ENCODE assay signal across 21 cellular contexts in genomic region chr5:94748212-94748611, GRCh38.
DNase-seq lines count a peak whose midpoint lies in the region; ATAC-seq and TF ChIP-seq lines count a peak whose summit lies in the region.
"Had no signal": no experiment of that assay in that cellular context is flagged by ENCODE, and none has a peak within 500 bp of the region (broad histone marks: within the 10 kb centered on the region; RNA-seq: fewer than 3 reads in every experiment).

No MANE protein-coding gene starts in this region.

- peaks cover 0 to 3% of the 10 kb centered on the region in 2 donors for H3K27me3 Mint-ChIP-seq in CD4-positive, alpha-beta memory T cell

- H3K9me3 ChIP-seq in Loucy (ENCODE audit: insufficient read depth, low read depth, low read length) (no peaks in the 10 kb centered on the region), OCI-LY1 (ENCODE audit: low read length) (no peaks in the 10 kb centered on the region), neutrophil (no peaks in the 10 kb centered on the region), right atrium auricular region (no peaks in the 10 kb centered on the region)
- no peaks in the 10 kb centered on the region for H3K9me3 ChIP-seq in CD4-positive, alpha-beta memory T cell (ENCODE audit: control insufficient read depth in 1 of 2, low read length in 2 of 2)
- H3K9me3 ChIP-seq: BE2C had no signal

- H3K9ac ChIP-seq in Loucy (ENCODE audit: low read depth, low read length, poor library complexity, severe bottlenecking) = no peak overlapping the region
- no peak overlapping the region for H3K9ac ChIP-seq in OCI-LY1 (ENCODE audit: low read length)
- H3K9ac ChIP-seq: KMS-11 had no signal

- no peak for ATAC-seq in GM19035 (IDR thresholded peaks at IDR 0.05; ENCODE audit: unreplicated experiment)
- ATAC-seq: HCT116 had no signal

- H3K4me2 ChIP-seq in Loucy (ENCODE audit: low read depth, low read length, poor library complexity, severe bottlenecking) (peak overlapping the region; percentile 42), OCI-LY1 (ENCODE audit: low read length) (peak overlapping the region; percentile 7; the same call in 1 of the 2 replicates)
- H3K4me2 ChIP-seq: KMS-11 had no signal

- H4K20me1 ChIP-seq in Loucy (ENCODE audit: insufficient read depth, low read length, poor library complexity, severe bottlenecking) (no peaks in the 10 kb centered on the region), OCI-LY1 (ENCODE audit: insufficient read depth, low read length) (no peaks in the 10 kb centered on the region)

- H3K4me1 Mint-ChIP-seq in CD4-positive, alpha-beta memory T cell = no peaks in the 10 kb centered on the region

- no peaks in the 10 kb centered on the region for H3K9me2 ChIP-seq in Loucy (replicated peaks; ENCODE audit: low read depth, low read length)
- no peaks in the 10 kb centered on the region for H3K9me2 ChIP-seq in OCI-LY1 (ENCODE audit: low read depth, low read length)

- no peaks in the 10 kb centered on the region for H3K36me3 Mint-ChIP-seq in CD4-positive, alpha-beta memory T cell

- TF ChIP-seq EP300 in Ishikawa (IDR thresholded peaks at IDR 0.05; ENCODE audit: borderline replicate concordance) = no peak

- DNase-seq in stimulated activated CD4-positive, alpha-beta T cell treated with anti-CD3 and anti-CD28 coated beads, Interleukin-15, amount 100 ng/mL, for 24 hours = no peak
- DNase-seq in CD4-positive, alpha-beta memory T cell = no peak
- no peak for DNase-seq in right atrium auricular region (ENCODE audit: low spot score)
- DNase-seq: ACHN; BE2C; C1 segment of cervical spinal cord; CD4-positive, alpha-beta T cell; DMS153; DND-41; EL; GOT3; H7; HFFc6; IMR-90 had no signal

- H2AFZ ChIP-seq in Loucy (ENCODE audit: low read length) = no peak overlapping the region
- H2AFZ ChIP-seq in OCI-LY1 (ENCODE audit: low read length) = no peak overlapping the region

- H3K36me3 ChIP-seq in Loucy (ENCODE audit: insufficient read depth, low read length) (no peaks in the 10 kb centered on the region), OCI-LY1 (ENCODE audit: insufficient read depth, low read length) (no peaks in the 10 kb centered on the region), neutrophil (no peaks in the 10 kb centered on the region), right atrium auricular region (no peaks in the 10 kb centered on the region)
- no peaks in the 10 kb centered on the region for H3K36me3 ChIP-seq in CD4-positive, alpha-beta memory T cell (ENCODE audit: insufficient read depth, low read length)
- H3K36me3 ChIP-seq: BE2C had no signal

- H3K4me3 ChIP-seq in Loucy (ENCODE audit: low read length, poor library complexity, severe bottlenecking) (no peak overlapping the region), OCI-LY1 (ENCODE audit: low read depth, low read length, poor library complexity, severe bottlenecking) (no peak overlapping the region), neutrophil (ENCODE audit: low read depth in 1 of 2, low read length in 1 of 2) (no peak overlapping the region), right atrium auricular region (no peak overlapping the region)
- no peak overlapping the region for H3K4me3 ChIP-seq in CD4-positive, alpha-beta memory T cell (ENCODE audit: low read length in 2 of 2)

- CTCF ChIA-PET in CD4-positive, alpha-beta memory T cell (lab: Charles Lee; ENCODE audit: partially characterized antibody) = no interaction called here

- no peak for TF ChIP-seq RAD21 in Ishikawa (IDR thresholded peaks at IDR 0.05; ENCODE audit: low read depth)

- POLR2A ChIA-PET in CD4-positive, alpha-beta memory T cell (lab: Charles Lee; ENCODE audit: partially characterized antibody) = no interaction called here

- H3K27ac ChIP-seq in OCI-LY1 (ENCODE audit: low read depth, low read length, poor library complexity, severe bottlenecking) = peak overlapping the region; percentile 54
- H3K27ac ChIP-seq in neutrophil = peak overlapping the region; percentile 57
- H3K27ac ChIP-seq in CD4-positive, alpha-beta memory T cell (ENCODE audit: low read depth, low read length) = no peak overlapping the region
- no peak overlapping the region for H3K27ac ChIP-seq in right atrium auricular region
- H3K27ac ChIP-seq: KMS-11 had no signal

- no peaks in the 10 kb centered on the region for H3K9me3 Mint-ChIP-seq in CD4-positive, alpha-beta memory T cell
- H3K9me3 Mint-ChIP-seq: CD4-positive, alpha-beta T cell; HFFc6 had no signal

- H3K27me3 ChIP-seq in Loucy (ENCODE audit: insufficient read depth, low read length, poor library complexity, severe bottlenecking) (no peaks in the 10 kb centered on the region), OCI-LY1 (ENCODE audit: insufficient read depth, low read length) (no peaks in the 10 kb centered on the region), neutrophil (no peaks in the 10 kb centered on the region), right atrium auricular region (no peaks in the 10 kb centered on the region)
- H3K27me3 ChIP-seq in CD4-positive, alpha-beta memory T cell (ENCODE audit: insufficient read depth, low read length) = no peaks in the 10 kb centered on the region
- H3K27me3 ChIP-seq: BE2C had no signal

- no peak for TF ChIP-seq CTCF in Loucy (conservative IDR thresholded peaks at IDR 0.05; ENCODE audit: low read length)
- no peak for TF ChIP-seq CTCF in OCI-LY1 (IDR thresholded peaks at IDR 0.05; ENCODE audit: low read length)
- TF ChIP-seq CTCF in neutrophil (IDR thresholded peaks at IDR 0.05) = no peak
- no peak for TF ChIP-seq CTCF in right atrium auricular region (IDR thresholded peaks at IDR 0.05)

- H3F3A ChIP-seq in Loucy (ENCODE audit: low read depth) (no peaks in the 10 kb centered on the region), OCI-LY1 (ENCODE audit: insufficient read depth, low read length) (no peaks in the 10 kb centered on the region)

- H3K4me1 ChIP-seq in Loucy (ENCODE audit: insufficient read depth, low read length, poor library complexity, severe bottlenecking) (peaks cover 6% of the 10 kb centered on the region), OCI-LY1 (ENCODE audit: insufficient read depth, low read length, severe bottlenecking) (peaks cover 65% of the 10 kb centered on the region), neutrophil (ENCODE audit: control insufficient read depth in 1 of 2, insufficient read depth in 1 of 2, low read depth in 1 of 2, low read length in 1 of 2) (peaks cover 18 to 50% of the 10 kb centered on the region in 2 experiments), right atrium auricular region (no peaks in the 10 kb centered on the region)
- H3K4me1 ChIP-seq in CD4-positive, alpha-beta memory T cell (ENCODE audit: insufficient read depth, low read length) = no peaks in the 10 kb centered on the region
- H3K4me1 ChIP-seq: BE2C had no signal

- intact Hi-C loops in CD4-positive, alpha-beta memory T cell (cut with micrococcal nuclease) = no loop called here

- H3K79me2 ChIP-seq in Loucy (ENCODE audit: insufficient read depth, low read length) (no peaks in the 10 kb centered on the region), OCI-LY1 (ENCODE audit: insufficient read depth, low read length) (no peaks in the 10 kb centered on the region)

- no peak overlapping the region for H3K4me3 Mint-ChIP-seq in CD4-positive, alpha-beta memory T cell
- H3K4me3 Mint-ChIP-seq: CD4-positive, alpha-beta T cell; HFFc6 had no signal

- H3K27ac Mint-ChIP-seq in CD4-positive, alpha-beta memory T cell = no peak overlapping the region
- H3K27ac Mint-ChIP-seq: CD4-positive, alpha-beta T cell; HFFc6 had no signal

TF ChIP-seq in Ishikawa, 13 proteins besides CTCF, POLR2A, EP300 and RAD21:
- TF ChIP-seq TAF1 (IDR thresholded peaks at IDR 0.05; ENCODE audit: low read depth) = no peak
- TF ChIP-seq NFIC (IDR thresholded peaks at IDR 0.05) = 0 out of 2 replicates have a peak, but pooled peaks have one; percentile 29

Comparison
In these comparisons a context has a peak if more than half of its experiments do, and no peak if none do; other contexts are left out.
1. H3K27ac ChIP-seq: peak in OCI-LY1 (single experiment) and neutrophil (single experiment); none in CD4-positive, alpha-beta memory T cell (single experiment) and right atrium auricular region (0 of 2).